ENCODE assay signal across 15 cellular contexts in genomic region chr6:151137441-151137984, GRCh38.
A peak's percentile ranks its signal among the peaks of the same experiment; 100 is the strongest.
DNase-seq lines count a peak whose midpoint lies in the region; ATAC-seq and TF ChIP-seq lines count a peak whose summit lies in the region.
"Had no signal": no experiment of that assay in that cellular context is flagged by ENCODE, and none has a peak within 500 bp of the region (broad histone marks: within the 10 kb centered on the region; RNA-seq: fewer than 3 reads in every experiment).

No MANE protein-coding gene starts in this region.

- peaks cover 9% of the 10 kb centered on the region for H3K27me3 Mint-ChIP-seq in HFFc6 (ENCODE audit: insufficient read depth)

- peaks cover 4% of the 10 kb centered on the region; the same call in 1 of the 2 replicates for H3K36me3 Mint-ChIP-seq in HFFc6 (ENCODE audit: low read depth)

- peaks cover 8% of the 10 kb centered on the region for H3K4me1 Mint-ChIP-seq in HFFc6 (ENCODE audit: low read depth)

- DNase-seq in NCI-H1417 (lab: John Stamatoyannopoulos, UW), result peak in 2 of 3 experiments; percentile 60 to 87
- no peak for DNase-seq in NCI-H1417 treated with DMSO at 0.1 percent for 48 hours (lab: John Stamatoyannopoulos, UW)
- DNase-seq in NCI-H187 (lab: John Stamatoyannopoulos, UW), result peak; percentile 26 to 40
- peak; percentile 55 for DNase-seq in SK-MEL-5 (ENCODE audit: low read depth, low spot score)
- peak; percentile 45 for DNase-seq in kidney glomerular epithelial cell (lab: John Stamatoyannopoulos, UW)
- no peak for DNase-seq in H4 (ENCODE audit: low spot score)
- DNase-seq in HFFc6, result no peak
- DNase-seq: BE2C; CD4-positive, alpha-beta T cell; GM23248; NCI-H1048; NCI-H1694 treated with DMSO at 0.1 percent for 48 hours; NCI-H526; PC-9 had no signal

- H3K27ac Mint-ChIP-seq in HFFc6, result no peak overlapping the region
- H3K27ac Mint-ChIP-seq: CD4-positive, alpha-beta T cell had no signal

- peaks cover 1% of the 10 kb centered on the region for H3K9me3 Mint-ChIP-seq in HFFc6
- H3K9me3 Mint-ChIP-seq: CD4-positive, alpha-beta T cell had no signal

- in situ Hi-C loops in SK-MEL-5 (cut with HindIII; ENCODE audit: low pct_unique_long_range_greater_than_20kb, low sequenced_read_pairs), result no loop called here

- TF ChIP-seq CTCF in HFFc6 (IDR thresholded peaks at IDR 0.05), result no peak

- ATAC-seq in GM21381 (IDR thresholded peaks at IDR 0.05; ENCODE audit: unreplicated experiment), result no peak

- H3K4me3 Mint-ChIP-seq in HFFc6, result no peak overlapping the region
- H3K4me3 Mint-ChIP-seq: CD4-positive, alpha-beta T cell had no signal

Comparison
In these comparisons a context has a peak if more than half of its experiments do, and no peak if none do; other contexts are left out.
1. DNase-seq: peak in NCI-H1417 (2 of 3), NCI-H187 (2 of 2), SK-MEL-5 (single experiment) and kidney glomerular epithelial cell (single experiment); none in NCI-H1417 treated with DMSO at 0.1 percent for 48 hours (single experiment), H4 (single experiment) and HFFc6 (single experiment).